1 cellular context compared by ENCODE assay signal in the genomic region with DNA sequence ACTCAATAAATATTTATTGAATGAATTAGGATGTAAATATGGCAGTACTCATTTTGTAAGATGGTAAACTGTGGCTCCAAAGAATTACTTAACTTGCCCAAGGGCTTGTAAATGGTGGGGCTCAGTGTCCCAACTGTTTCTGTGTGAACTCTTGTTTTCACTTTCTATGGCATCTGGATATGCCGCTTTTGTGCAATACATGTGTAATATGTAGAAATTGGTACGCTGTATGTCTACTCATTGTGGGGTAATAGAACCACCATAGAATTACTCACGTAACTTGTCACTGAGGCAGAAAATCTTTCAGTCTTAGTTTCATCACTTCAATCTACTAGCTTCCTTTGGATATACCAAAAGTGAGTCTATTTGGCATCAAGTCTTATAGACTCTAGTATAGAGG.
TF ChIP-seq lines count a peak whose summit lies in the region.

No MANE protein-coding gene starts in this region.

TF ChIP-seq in HepG2, 621 proteins besides CTCF, POLR2A, EP300 and RAD21:
- TF ChIP-seq ZFY (CRISPR knock-in tag; IDR thresholded peaks at IDR 0.05): no peak
- TF ChIP-seq ZNF777 (CRISPR knock-in tag; IDR thresholded peaks at IDR 0.05): 0 out of 2 replicates have a peak, but pooled peaks have one; percentile 21
- peak; percentile 80 for TF ChIP-seq CEBPB (IDR thresholded peaks at IDR 0.05; ENCODE audit: borderline replicate concordance, low read depth, low read length)
